7 cellular contexts compared by ENCODE assay signal in genomic region chr1:116668277-116668676, GRCh38. TPM values are rescaled to one million over a fixed set of nuclear protein-coding genes. Genes with fewer than 3 reads are reported as not detected.
A peak's percentile ranks its signal among the peaks of the same experiment; 100 is the strongest.
DNase-seq lines count a peak whose midpoint lies in the region; ATAC-seq and TF ChIP-seq lines count a peak whose summit lies in the region.

No MANE protein-coding gene starts in this region.

- H3K4me3 Mint-ChIP-seq in CD8-positive, alpha-beta memory T cell, result peak overlapping the region; percentile 56 to 84 (median 79)
- peak overlapping the region; percentile 70 to 74 for H3K4me3 Mint-ChIP-seq in effector memory CD8-positive, alpha-beta T cell
- H3K4me3 Mint-ChIP-seq in neural crest cell, result peak overlapping the region; percentile 88

- peaks cover 0 to 1% (median 0%) of the 10 kb centered on the region in 5 donors for H3K9me3 Mint-ChIP-seq in CD8-positive, alpha-beta memory T cell
- no peaks in the 10 kb centered on the region for H3K9me3 Mint-ChIP-seq in effector memory CD8-positive, alpha-beta T cell
- no peaks in the 10 kb centered on the region for H3K9me3 Mint-ChIP-seq in neural crest cell

- no peaks in the 10 kb centered on the region for H3K36me3 ChIP-seq in CD8-positive, alpha-beta memory T cell (ENCODE audit: insufficient read depth, low read length)
- H3K36me3 ChIP-seq in OCI-LY3 (replicated peaks; ENCODE audit: low read depth, low read length), result peaks cover 20% of the 10 kb centered on the region

- H3K4me3 ChIP-seq in CD8-positive, alpha-beta memory T cell (ENCODE audit: low read length), result no peak overlapping the region
- H3K4me3 ChIP-seq in OCI-LY3 (ENCODE audit: low read length) (peak overlapping the region; percentile 96), coronary artery (no peak overlapping the region)

- H3K27ac ChIP-seq in CD8-positive, alpha-beta memory T cell (ENCODE audit: low read depth, low read length), result no peak overlapping the region
- no peak overlapping the region for H3K27ac ChIP-seq in OCI-LY3 (ENCODE audit: low read length)
- no peak overlapping the region for H3K27ac ChIP-seq in coronary artery

- no peak for DNase-seq in CD8-positive, alpha-beta memory T cell
- no peak for DNase-seq in effector memory CD8-positive, alpha-beta T cell
- DNase-seq in neural crest cell (ENCODE audit: low read depth, low spot score) (no peak), omental fat pad (ENCODE audit: low spot score) (no peak), coronary artery (ENCODE audit: low spot score) (no peak)

- peaks cover 18% of the 10 kb centered on the region for H3K79me2 ChIP-seq in OCI-LY3 (ENCODE audit: low read length)

- H3K4me2 ChIP-seq in OCI-LY3 (ENCODE audit: low read length), result peak overlapping the region; percentile 96; the same call in 1 of the 2 replicates

- peaks cover 17% of the 10 kb centered on the region for H3K27me3 ChIP-seq in CD8-positive, alpha-beta memory T cell (ENCODE audit: insufficient read depth, low read length, poor library complexity, severe bottlenecking)
- no peaks in the 10 kb centered on the region for H3K27me3 ChIP-seq in OCI-LY3 (ENCODE audit: low read depth, low read length)

- CTCF ChIA-PET in CD8-positive, alpha-beta memory T cell (lab: Charles Lee), result no interaction called here

- 0 out of 2 replicates have a peak overlapping the region, but pooled peaks have one; percentile 30 for H2AFZ ChIP-seq in OCI-LY3 (ENCODE audit: low read depth, low read length)

- H3K27ac Mint-ChIP-seq in CD8-positive, alpha-beta memory T cell, result no peak overlapping the region
- H3K27ac Mint-ChIP-seq in effector memory CD8-positive, alpha-beta T cell, result no peak overlapping the region
- no peak overlapping the region for H3K27ac Mint-ChIP-seq in neural crest cell (ENCODE audit: unreplicated experiment)

- ATAC-seq in effector memory CD8-positive, alpha-beta T cell (replicated peaks), result no peak
- ATAC-seq in omental fat pad (ENCODE audit: low FRiP score), result no peak
- no peak for ATAC-seq in GM21723 (IDR thresholded peaks at IDR 0.05; ENCODE audit: unreplicated experiment)

- no peak overlapping the region for H3K9ac ChIP-seq in OCI-LY3 (ENCODE audit: low read length)

- no peaks in the 10 kb centered on the region for H3K36me3 Mint-ChIP-seq in CD8-positive, alpha-beta memory T cell
- H3K36me3 Mint-ChIP-seq in effector memory CD8-positive, alpha-beta T cell (ENCODE audit: insufficient read depth), result peaks cover 6% of the 10 kb centered on the region
- H3K36me3 Mint-ChIP-seq in neural crest cell (ENCODE audit: low read depth), result peaks cover 3% of the 10 kb centered on the region

- peaks cover 27 to 57% of the 10 kb centered on the region in 2 donors for H3K27me3 Mint-ChIP-seq in CD8-positive, alpha-beta memory T cell
- peaks cover 44 to 52% of the 10 kb centered on the region in 2 donors for H3K27me3 Mint-ChIP-seq in effector memory CD8-positive, alpha-beta T cell
- peaks cover 36% of the 10 kb centered on the region for H3K27me3 Mint-ChIP-seq in neural crest cell (ENCODE audit: low read depth)

- no peaks in the 10 kb centered on the region for H3K9me3 ChIP-seq in CD8-positive, alpha-beta memory T cell (ENCODE audit: low read length)
- H3K9me3 ChIP-seq in OCI-LY3 (ENCODE audit: insufficient read depth, low read length), result no peaks in the 10 kb centered on the region

- peaks cover 10% of the 10 kb centered on the region for H3K4me1 ChIP-seq in CD8-positive, alpha-beta memory T cell (ENCODE audit: insufficient read depth, low read length)
- peaks cover 27% of the 10 kb centered on the region for H3K4me1 ChIP-seq in OCI-LY3 (ENCODE audit: low read length)

- TF ChIP-seq CTCF in OCI-LY3 (IDR thresholded peaks at IDR 0.05; ENCODE audit: low read depth, low read length), result no peak
- TF ChIP-seq CTCF in neural crest cell (conservative IDR thresholded peaks at IDR 0.05), result no peak
- no peak for TF ChIP-seq CTCF in omental fat pad (IDR thresholded peaks at IDR 0.05)
- TF ChIP-seq CTCF in coronary artery (IDR thresholded peaks at IDR 0.05), result no peak

- peaks cover 11 to 24% (median 12%) of the 10 kb centered on the region in 3 donors for H3K4me1 Mint-ChIP-seq in CD8-positive, alpha-beta memory T cell
- H3K4me1 Mint-ChIP-seq in effector memory CD8-positive, alpha-beta T cell (ENCODE audit: low read depth in 2 of 2), result peaks cover 7 to 8% of the 10 kb centered on the region in 2 donors
- peaks cover 22% of the 10 kb centered on the region for H3K4me1 Mint-ChIP-seq in neural crest cell

- POLR2A ChIA-PET in CD8-positive, alpha-beta memory T cell (lab: Charles Lee), result no interaction called here

- no peaks in the 10 kb centered on the region for H4K20me1 ChIP-seq in OCI-LY3 (ENCODE audit: insufficient read depth, low read length)

RNA-seq across cellular contexts. Expression of gene IGSF3, which starts 0.7 kb away (rescaled TPM):
- 1 to 10 TPM; 1.8 to 2.0 TPM for total RNA-seq in CD8-positive, alpha-beta memory T cell
- not detected for polyA plus RNA-seq in CD8-positive, alpha-beta memory T cell
- 27.2 TPM in 2 replicates for total RNA-seq in neural crest cell
- total RNA-seq in omental fat pad, result 1 to 10 TPM; 2.6 to 4.6 (median 3.4) TPM
